In the genomic region with DNA sequence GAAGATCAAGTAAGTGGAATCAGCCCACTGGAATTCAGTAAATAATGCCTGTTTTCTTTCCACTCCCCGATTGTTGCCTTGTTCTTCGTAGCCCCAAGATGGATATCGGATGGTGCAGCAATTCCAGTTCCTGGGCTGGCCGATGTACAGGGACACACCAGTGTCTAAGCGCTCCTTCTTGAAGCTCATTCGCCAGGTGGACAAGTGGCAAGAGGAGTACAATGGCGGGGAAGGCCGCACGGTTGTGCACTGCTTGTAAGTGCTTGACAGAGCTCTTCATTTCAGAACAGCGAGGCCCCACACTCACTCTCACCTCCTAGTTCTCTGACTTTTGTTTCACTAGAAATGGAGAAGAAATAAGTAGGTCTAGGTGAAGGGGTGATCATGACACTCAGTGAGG, we compare ENCODE assay signal across 9 cellular contexts.
"Had no signal": no experiment of that assay in that cellular context is flagged by ENCODE, and none has a peak within 500 bp of the region (broad histone marks: within the 10 kb centered on the region; RNA-seq: fewer than 3 reads in every experiment).

No MANE protein-coding gene starts in this region.

- H3K4me1 Mint-ChIP-seq: IgD-negative memory B cell had no signal

- H3K9me3 Mint-ChIP-seq: HFFc6 had no signal

- H3K27ac Mint-ChIP-seq: HFFc6, IgD-negative memory B cell had no signal

- H3K4me3 ChIP-seq: GM23248, HAP-1 had no signal

- H3K36me3 ChIP-seq: HAP-1 had no signal

- H3K27me3 Mint-ChIP-seq: IgD-negative memory B cell had no signal

- H3K36me3 Mint-ChIP-seq: IgD-negative memory B cell had no signal

- H3K4me3 Mint-ChIP-seq: HFFc6, IgD-negative memory B cell had no signal

- ATAC-seq: HCT116, HepG2 had no signal

- H3K27ac ChIP-seq: GM23248, HL-60 had no signal

- DNase-seq: GM23248, GOT3, H7, HFFc6 had no signal

- H3K4me1 ChIP-seq: HAP-1 had no signal

- H3K9me3 ChIP-seq: HAP-1 had no signal
